ENCODE assay signal across 17 cellular contexts in the genomic region with DNA sequence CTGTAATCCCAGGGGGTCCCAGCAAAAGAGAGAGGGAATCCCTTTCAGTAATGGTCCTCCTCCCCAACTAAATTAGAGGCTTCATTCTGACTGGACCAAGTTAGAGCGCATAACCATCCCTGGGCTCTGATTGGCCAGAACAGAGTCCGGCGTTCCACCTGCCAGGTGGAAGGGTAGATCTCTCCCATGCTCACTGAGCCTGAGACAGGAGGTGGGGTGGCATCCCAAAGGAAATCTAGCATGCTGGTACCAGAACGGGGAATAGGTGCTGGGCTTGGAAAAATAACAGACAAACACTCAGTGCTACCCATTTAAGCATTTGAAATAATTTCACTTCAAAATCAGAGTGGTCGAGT. TPM values are rescaled to one million over a fixed set of nuclear protein-coding genes. Genes with fewer than 3 reads are reported as not detected.
DNase-seq lines count a peak whose midpoint lies in the region; ATAC-seq and TF ChIP-seq lines count a peak whose summit lies in the region.
"Had no signal": no experiment of that assay in that cellular context is flagged by ENCODE, and none has a peak within 500 bp of the region (broad histone marks: within the 10 kb centered on the region; RNA-seq: fewer than 3 reads in every experiment).

No MANE protein-coding gene starts in this region.

- peak overlapping the region; percentile 73 for H3K4me3 Mint-ChIP-seq in activated B cell treated with CpG ODN at 0.5 μM for 24 hours
- H3K4me3 Mint-ChIP-seq: activated naive CD8-positive, alpha-beta T cell treated with anti-CD3 and anti-CD28 coated beads for 36 hours had no signal

- peaks cover 4% of the 10 kb centered on the region for H3K9me3 Mint-ChIP-seq in activated B cell treated with CpG ODN at 0.5 μM for 24 hours

- POLR2A ChIA-PET in activated B cell treated with CpG ODN at 0.5 μM for 24 hours (lab: Charles Lee), result interaction anchor here (1.3 to 2.9 kb wide), 8 partner anchors 14 to 184 kb away, joined by 7 to 118 read pairs (median 17); partner anchors contain the start of genes TNPO3 and TSPAN33

- intact Hi-C loops in activated B cell treated with CpG ODN at 0.5 μM for 24 hours (cut with micrococcal nuclease), result loop anchor here (1.0 kb wide), 1 partner anchor 32 kb away; no protein-coding TSS in a partner anchor

- H3K36me3 Mint-ChIP-seq in activated B cell treated with CpG ODN at 0.5 μM for 24 hours (ENCODE audit: low read depth), result peaks cover 1% of the 10 kb centered on the region

- H3K4me1 Mint-ChIP-seq in activated B cell treated with CpG ODN at 0.5 μM for 24 hours, result peaks cover 40% of the 10 kb centered on the region

- H3K27me3 Mint-ChIP-seq in activated B cell treated with CpG ODN at 0.5 μM for 24 hours, result no peaks in the 10 kb centered on the region
- H3K27me3 Mint-ChIP-seq: activated naive CD8-positive, alpha-beta T cell treated with anti-CD3 and anti-CD28 coated beads for 36 hours had no signal

- DNase-seq in activated B cell treated with CpG ODN at 0.5 μM for 24 hours, result no peak
- no peak for DNase-seq in SKM-1 treated with dmso at 0.1 percent for 144 hours (lab: John Stamatoyannopoulos, UW; ENCODE audit: unreplicated experiment)
- DNase-seq in HuH-7.5 (ENCODE audit: low spot score), result no peak
- DNase-seq in stimulated activated CD8-positive, alpha-beta memory T cell treated with anti-CD3 and anti-CD28 coated beads, Interleukin-4, amount 100 ng/mL, for 48 hours, result no peak
- DNase-seq: activated CD4-positive, alpha-beta T cell treated with anti-CD3 and anti-CD28 coated beads for 1 hour; activated naive CD8-positive, alpha-beta T cell treated with anti-CD3 and anti-CD28 coated beads for 36 hours; brain microvascular endothelial cell; dermis blood vessel endothelial cell; DMS153; head of caudate nucleus; kidney glomerular epithelial cell; NCI-H1436 treated with DMSO at 0.1 percent for 48 hours; NCI-H226; sigmoid colon had no signal

- no peak for TF ChIP-seq CTCF in activated B cell treated with CpG ODN at 0.5 μM for 24 hours (IDR thresholded peaks at IDR 0.05)

- peak overlapping the region; percentile 96 for H3K27ac Mint-ChIP-seq in activated B cell treated with CpG ODN at 0.5 μM for 24 hours

- ATAC-seq in GM18517 (IDR thresholded peaks at IDR 0.05; ENCODE audit: unreplicated experiment) (peak; percentile 26), GM19395 (IDR thresholded peaks at IDR 0.05; ENCODE audit: unreplicated experiment) (peak; percentile 31), HG02938 (IDR thresholded peaks at IDR 0.05; ENCODE audit: unreplicated experiment) (peak; percentile 9), activated B cell treated with CpG ODN at 0.5 μM for 24 hours (ENCODE audit: low read depth) (no peak)

- CTCF ChIA-PET in activated B cell treated with CpG ODN at 0.5 μM for 24 hours (lab: Charles Lee), result interaction anchor here (1.4 to 1.6 kb wide), 2 partner anchors 23 to 32 kb away, joined by 10 to 11 read pairs; no protein-coding TSS in a partner anchor

RNA-seq across cellular contexts. Expression of gene TSPAN33, which starts 21.0 kb away (rescaled TPM):
- 332 and 341 TPM in 2 replicates for total RNA-seq in activated B cell treated with CpG ODN at 0.5 μM for 24 hours
- total RNA-seq: dermis blood vessel endothelial cell had no signal
